10 cellular contexts compared by ENCODE assay signal in the genomic region with DNA sequence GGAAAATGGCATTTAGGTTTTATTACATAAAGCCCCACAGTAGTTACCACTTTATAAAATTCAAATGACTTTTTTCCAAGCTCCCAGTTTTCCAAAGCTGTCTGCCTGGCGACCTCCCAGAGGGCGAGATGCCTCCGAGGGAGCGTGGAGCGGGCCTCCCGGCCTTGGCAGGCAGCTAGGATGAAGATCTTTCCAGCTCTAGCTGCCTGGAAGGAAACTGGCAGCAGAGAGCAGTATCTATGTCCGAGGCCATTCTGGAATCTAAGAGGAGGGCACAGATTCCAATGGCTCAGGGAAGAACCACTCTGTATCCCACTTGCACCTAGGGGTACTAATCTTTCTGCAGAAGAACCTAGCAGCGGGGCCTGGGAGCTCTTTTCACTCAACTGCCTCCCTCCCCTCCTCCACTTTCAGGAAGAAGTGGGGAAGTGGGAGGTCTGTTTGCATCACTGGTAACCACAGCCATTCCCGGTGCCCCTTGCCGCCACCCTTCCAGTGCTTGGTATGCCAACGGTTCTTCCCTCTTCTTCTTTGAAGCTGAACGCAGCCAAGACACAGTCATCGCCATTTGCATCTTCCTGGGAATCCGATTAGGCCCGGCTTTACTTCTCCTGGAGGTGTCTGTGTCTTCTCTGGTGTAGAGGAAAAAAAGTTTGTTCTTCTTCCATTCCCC. TPM values are rescaled to one million over a fixed set of nuclear protein-coding genes. Genes with fewer than 3 reads are reported as not detected.
DNase-seq lines count a peak whose midpoint lies in the region; ATAC-seq and TF ChIP-seq lines count a peak whose summit lies in the region.
"Had no signal": no experiment of that assay in that cellular context is flagged by ENCODE, and none has a peak within 500 bp of the region (broad histone marks: within the 10 kb centered on the region; RNA-seq: fewer than 3 reads in every experiment).

No MANE protein-coding gene starts in this region.

- WGBS in IMR-90 (ENCODE audit: extremely low coverage in 2 of 2, insufficient read length in 1 of 2), 2 experiments, result no CpG with 5 or more reads among the region's 15 CpGs
- 53 to 63% (median 59%) methylated on average over 13 to 15 of the region's 15 CpGs for WGBS in adrenal gland, 4 donors
- 26 to 48% methylated on average over 15 of the region's 15 CpGs for WGBS in lung, 2 donors

- H2BK120ac ChIP-seq in IMR-90 (ENCODE audit: low read depth, low read length), result 0 out of 2 replicates have a peak overlapping the region, but pooled peaks have one; percentile 50

- no peak for ATAC-seq in IMR-90 (ENCODE audit: low read depth)
- ATAC-seq in lung (ENCODE audit: insufficient read depth, low FRiP score), result no peak
- ATAC-seq in HG02763 (IDR thresholded peaks at IDR 0.05; ENCODE audit: unreplicated experiment), result no peak
- ATAC-seq in HG02840 (IDR thresholded peaks at IDR 0.05; ENCODE audit: low FRiP score, unreplicated experiment), result no peak
- ATAC-seq: activated CD8-positive, alpha-beta memory T cell treated with anti-CD3 and anti-CD28 coated beads, Interleukin-2, amount 10 ng/mL, durations not matched to agents 7 days and 5 days had no signal

- H3K4me1 ChIP-seq in IMR-90 (ENCODE audit: control insufficient read depth, insufficient read depth, low read length), result no peaks in the 10 kb centered on the region; the same call in 1 of the 2 replicates
- no peaks in the 10 kb centered on the region for H3K4me1 ChIP-seq in adrenal gland (replicated peaks in 1 of 2)
- peaks cover 0 to 3% of the 10 kb centered on the region in 2 donors for H3K4me1 ChIP-seq in lung (ENCODE audit: control insufficient read depth in 2 of 2, insufficient read depth in 2 of 2, low read length in 2 of 2)
- H3K4me1 ChIP-seq: parathyroid adenoma had no signal

- H4K91ac ChIP-seq in IMR-90 (ENCODE audit: insufficient read depth, low read depth, low read length), result no peak overlapping the region

- H3K9me3 ChIP-seq in IMR-90 (ENCODE audit: control insufficient read depth, insufficient read depth, low read length) (no peaks in the 10 kb centered on the region), adrenal gland (replicated peaks in 1 of 3) (no peaks in the 10 kb centered on the region), lung (ENCODE audit: control insufficient read depth in 2 of 2, insufficient read depth in 1 of 2, low read length in 1 of 2) (peaks cover 0 to 2% of the 10 kb centered on the region in 2 donors)

- no peaks in the 10 kb centered on the region for H4K20me1 ChIP-seq in IMR-90 (ENCODE audit: insufficient read depth, low read length)

- H4K5ac ChIP-seq in IMR-90 (ENCODE audit: low read depth, low read length), result no peak overlapping the region; the same call in 1 of the 2 replicates

- H3K27me3 ChIP-seq in IMR-90 (ENCODE audit: control insufficient read depth, insufficient read depth, low read length), result no peaks in the 10 kb centered on the region
- H3K27me3 ChIP-seq in adrenal gland, result no peaks in the 10 kb centered on the region
- H3K27me3 ChIP-seq in lung (ENCODE audit: control insufficient read depth, insufficient read depth), result no peaks in the 10 kb centered on the region

- H2AK9ac ChIP-seq in IMR-90 (replicated peaks; ENCODE audit: low read depth, low read length, poor library complexity), result peak overlapping the region; percentile 18

- no peak for TF ChIP-seq POLR2A in IMR-90 (IDR thresholded peaks at IDR 0.05; ENCODE audit: low read depth, low read length)
- no peak for TF ChIP-seq POLR2A in adrenal gland (IDR thresholded peaks at IDR 0.05)

- no peak for TF ChIP-seq CTCF in IMR-90 (conservative IDR thresholded peaks at IDR 0.05; ENCODE audit: low read depth, low read length)
- no peak for TF ChIP-seq CTCF in adrenal gland (IDR thresholded peaks at IDR 0.05)
- TF ChIP-seq CTCF in lung (IDR thresholded peaks at IDR 0.05; ENCODE audit: control extremely low read depth, extremely low read depth), result no peak

- H3K4ac ChIP-seq in IMR-90 (ENCODE audit: low read depth, low read length), result 0 out of 2 replicates have a peak overlapping the region, but pooled peaks have one; percentile 24

- H3K4me2 ChIP-seq in IMR-90 (ENCODE audit: low read depth, low read length), result no peak overlapping the region

- no peak overlapping the region; the same call in 2 of the 3 replicates for H2BK15ac ChIP-seq in IMR-90 (ENCODE audit: low read depth, low read length)

- peak; percentile 22 for DNase-seq in AG20443 (ENCODE audit: low spot score)
- DNase-seq in IMR-90, result no peak
- DNase-seq in adrenal gland, result peak; percentile 11 to 58 (median 35)
- peak; percentile 50 for DNase-seq in lung (ENCODE audit: low spot score)
- DNase-seq in DMS53 (lab: John Stamatoyannopoulos, UW), result no peak
- DNase-seq in NCI-H1930 (lab: John Stamatoyannopoulos, UW), result no peak
- DNase-seq: activated CD8-positive, alpha-beta memory T cell treated with anti-CD3 and anti-CD28 coated beads, Interleukin-2, amount 10 ng/mL, durations not matched to agents 7 days and 5 days had no signal

- dilution Hi-C loops in IMR-90 (cut with HindIII; ENCODE audit: low sequenced_read_pairs, unreplicated experiment), result no loop called here

- H3K79me1 ChIP-seq in IMR-90 (ENCODE audit: low read depth in 1 of 2, low read length in 2 of 2), result no peaks in the 10 kb centered on the region

- no peak overlapping the region for H3K18ac ChIP-seq in IMR-90 (ENCODE audit: low read depth, low read length)

- peak overlapping the region in 1 of 2 experiments; percentile 50; a peak in 2 of 4 replicates for H4K8ac ChIP-seq in IMR-90 (ENCODE audit: low read depth in 2 of 2, low read length in 2 of 2)

- TF ChIP-seq RAD21 in IMR-90 (IDR thresholded peaks at IDR 0.05; ENCODE audit: low read length), result no peak

- H3K23ac ChIP-seq in IMR-90 (ENCODE audit: low read depth, low read length), result no peak overlapping the region; the same call in 1 of the 2 replicates

- H3K9me1 ChIP-seq in IMR-90 (ENCODE audit: insufficient read depth, low read length), result no peaks in the 10 kb centered on the region

- H3K4me3 ChIP-seq in IMR-90 (ENCODE audit: insufficient read depth, low read depth, low read length), result no peak overlapping the region
- no peak overlapping the region for H3K4me3 ChIP-seq in adrenal gland
- H3K4me3 ChIP-seq in lung, result no peak overlapping the region

- H2AK5ac ChIP-seq in IMR-90 (ENCODE audit: low read depth, low read length), result no peak overlapping the region

- in situ Hi-C loops in IMR-90 (cut with MboI; ENCODE audit: low sequenced_read_pairs), result no loop called here

- no peak overlapping the region for H3K9ac ChIP-seq in IMR-90 (ENCODE audit: low read depth, low read length)
- H3K9ac ChIP-seq: parathyroid adenoma had no signal

- CTCF ChIA-PET in IMR-90 (lab: Yijun Ruan, JAX), result interaction anchor here (0.8 kb wide), 1 partner anchor 449 kb away, joined by 3 read pairs; no protein-coding TSS in a partner anchor

- H2AFZ ChIP-seq in IMR-90 (replicated peaks; ENCODE audit: low read length, poor library complexity), result peak overlapping the region; percentile 56
- H2AFZ ChIP-seq: parathyroid adenoma had no signal

- no peak overlapping the region for H3K14ac ChIP-seq in IMR-90 (replicated peaks; ENCODE audit: low read depth, low read length)

- H3K56ac ChIP-seq in IMR-90 (ENCODE audit: extremely low read depth, insufficient read depth, low read length), result no peak overlapping the region

- POLR2A ChIA-PET in IMR-90 (lab: Charles Lee; ENCODE audit: unreplicated experiment), result no interaction called here

- no TSS peak for BruUV-seq in IMR-90 (replicated peaks; lab: Mats Ljungman, UMichigan)

- H2BK20ac ChIP-seq in IMR-90 (ENCODE audit: low read depth, low read length), result no peak overlapping the region

- H2BK5ac ChIP-seq in IMR-90 (ENCODE audit: low read depth, low read length, poor library complexity, severe bottlenecking), result no peak overlapping the region

- H3K36me3 ChIP-seq in IMR-90 (ENCODE audit: control insufficient read depth, insufficient read depth, low read length) (no peaks in the 10 kb centered on the region), adrenal gland (replicated peaks in 1 of 2) (no peaks in the 10 kb centered on the region), lung (ENCODE audit: control insufficient read depth in 2 of 2, insufficient read depth in 2 of 2, low read length in 2 of 2) (no peaks in the 10 kb centered on the region)

- no peak overlapping the region for H3K27ac ChIP-seq in IMR-90 (ENCODE audit: insufficient read depth, low read length)
- H3K27ac ChIP-seq in adrenal gland, result peak overlapping the region in 1 of 5 donors; percentile 77
- peak overlapping the region in 1 of 2 donors; percentile 37 for H3K27ac ChIP-seq in lung (ENCODE audit: low read depth in 1 of 2, low read length in 1 of 2)
- H3K27ac ChIP-seq: parathyroid adenoma had no signal

- intact Hi-C loops in IMR-90 (cut with micrococcal nuclease) (no loop called here), adrenal gland (cut with DNase I) (no loop called here)

TF ChIP-seq in IMR-90, 13 proteins besides CTCF, POLR2A, EP300 and RAD21 (continues in another document):
- TF ChIP-seq CEBPB (IDR thresholded peaks at IDR 0.05; ENCODE audit: low read depth, low read length) (no peak), RFX5 (IDR thresholded peaks at IDR 0.05; ENCODE audit: low read depth, low read length) (no peak), CHD1 (IDR thresholded peaks at IDR 0.05; ENCODE audit: low read depth, low read length) (no peak), FOS (IDR thresholded peaks at IDR 0.05; ENCODE audit: low read depth, low read length) (no peak), NFE2L2 (IDR thresholded peaks at IDR 0.05; ENCODE audit: low read depth, low read length) (no peak), MXI1 (IDR thresholded peaks at IDR 0.05; ENCODE audit: borderline replicate concordance, low read depth, low read length) (no peak), MAFK (IDR thresholded peaks at IDR 0.05; ENCODE audit: low read depth, low read length) (no peak), RCOR1 (IDR thresholded peaks at IDR 0.05; ENCODE audit: insufficient replicate concordance, low read length) (no peak), BHLHE40 (IDR thresholded peaks at IDR 0.05; ENCODE audit: low read depth, low read length) (no peak), SMC3 (IDR thresholded peaks at IDR 0.05; ENCODE audit: low read depth, low read length) (no peak)
- TF ChIP-seq, protein P1, sequence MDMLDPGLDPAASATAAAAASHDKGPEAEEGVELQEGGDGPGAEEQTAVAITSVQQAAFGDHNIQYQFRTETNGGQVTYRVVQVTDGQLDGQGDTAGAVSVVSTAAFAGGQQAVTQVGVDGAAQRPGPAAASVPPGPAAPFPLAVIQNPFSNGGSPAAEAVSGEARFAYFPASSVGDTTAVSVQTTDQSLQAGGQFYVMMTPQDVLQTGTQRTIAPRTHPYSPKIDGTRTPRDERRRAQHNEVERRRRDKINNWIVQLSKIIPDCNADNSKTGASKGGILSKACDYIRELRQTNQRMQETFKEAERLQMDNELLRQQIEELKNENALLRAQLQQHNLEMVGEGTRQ (IDR thresholded peaks at IDR 0.05; ENCODE audit: low read depth, low read length), result no peak

RNA-seq across cellular contexts. Expression of a gene that starts 47.4 kb away (rescaled TPM):
- total RNA-seq in IMR-90 (2012; rRNA removed) (148 and 172 TPM in 2 replicates), adrenal gland (10 to 100 TPM; 23.4 to 76.1 (median 54.6) TPM), lung (100 to 1,000 TPM in 1 of 2 donors, 10 to 100 TPM in 1; 78.4 to 130 TPM)
- polyA plus RNA-seq in IMR-90 (2012; rRNA removed) (49.3 and 50.3 TPM in 2 replicates), adrenal gland (10 to 100 TPM; 30.0 to 49.0 (median 43.9) TPM), lung (10 to 100 TPM; 39.1 to 39.5 TPM)
- polyA plus RNA-seq in IMR-90 (2012; cell fraction: cytosol; rRNA removed), result 12.3 and 12.6 TPM in 2 replicates
- polyA plus RNA-seq in IMR-90 (2012; cell fraction: nucleus; rRNA removed; ENCODE audit: low replicate concordance), result 34.5 and 215 TPM in 2 replicates

Comparison
In these comparisons a context has a peak if more than half of its experiments do, and no peak if none do; other contexts are left out.
1. DNase-seq: peak in AG20443 (single experiment), adrenal gland (7 of 7) and lung (single experiment); none in IMR-90 (single experiment), DMS53 (single experiment) and NCI-H1930 (0 of 2).